Comparison of ENCODE assay signal across 1 cellular context in the genomic region with DNA sequence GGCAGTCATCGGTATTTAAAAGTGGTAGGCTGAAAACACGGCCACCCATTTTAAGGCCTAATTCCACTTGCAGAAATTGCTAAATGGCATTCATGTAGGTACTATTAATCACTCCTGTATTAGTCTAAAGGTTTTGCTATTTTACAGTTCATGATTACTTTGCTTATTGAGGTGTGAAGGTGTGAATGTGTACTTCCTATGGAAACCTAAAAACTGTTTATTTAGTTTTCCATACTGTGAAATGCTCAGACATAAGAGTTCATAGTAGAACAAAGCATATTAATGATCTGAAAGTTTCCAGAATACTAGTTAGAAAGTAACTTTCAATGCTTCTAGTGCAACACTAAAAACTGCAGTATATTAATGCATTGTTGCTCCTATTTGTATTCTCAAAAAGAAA.
TF ChIP-seq lines count a peak whose summit lies in the region.

No MANE protein-coding gene starts in this region.

TF ChIP-seq in GM12878, 131 proteins besides CTCF, POLR2A, EP300 and RAD21 (continued from another document):
- TF ChIP-seq, protein P1, sequence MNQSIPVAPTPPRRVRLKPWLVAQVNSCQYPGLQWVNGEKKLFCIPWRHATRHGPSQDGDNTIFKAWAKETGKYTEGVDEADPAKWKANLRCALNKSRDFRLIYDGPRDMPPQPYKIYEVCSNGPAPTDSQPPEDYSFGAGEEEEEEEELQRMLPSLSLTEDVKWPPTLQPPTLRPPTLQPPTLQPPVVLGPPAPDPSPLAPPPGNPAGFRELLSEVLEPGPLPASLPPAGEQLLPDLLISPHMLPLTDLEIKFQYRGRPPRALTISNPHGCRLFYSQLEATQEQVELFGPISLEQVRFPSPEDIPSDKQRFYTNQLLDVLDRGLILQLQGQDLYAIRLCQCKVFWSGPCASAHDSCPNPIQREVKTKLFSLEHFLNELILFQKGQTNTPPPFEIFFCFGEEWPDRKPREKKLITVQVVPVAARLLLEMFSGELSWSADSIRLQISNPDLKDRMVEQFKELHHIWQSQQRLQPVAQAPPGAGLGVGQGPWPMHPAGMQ (IDR thresholded peaks at IDR 0.05; ENCODE audit: borderline replicate concordance) = no peak
- TF ChIP-seq, protein P2, sequence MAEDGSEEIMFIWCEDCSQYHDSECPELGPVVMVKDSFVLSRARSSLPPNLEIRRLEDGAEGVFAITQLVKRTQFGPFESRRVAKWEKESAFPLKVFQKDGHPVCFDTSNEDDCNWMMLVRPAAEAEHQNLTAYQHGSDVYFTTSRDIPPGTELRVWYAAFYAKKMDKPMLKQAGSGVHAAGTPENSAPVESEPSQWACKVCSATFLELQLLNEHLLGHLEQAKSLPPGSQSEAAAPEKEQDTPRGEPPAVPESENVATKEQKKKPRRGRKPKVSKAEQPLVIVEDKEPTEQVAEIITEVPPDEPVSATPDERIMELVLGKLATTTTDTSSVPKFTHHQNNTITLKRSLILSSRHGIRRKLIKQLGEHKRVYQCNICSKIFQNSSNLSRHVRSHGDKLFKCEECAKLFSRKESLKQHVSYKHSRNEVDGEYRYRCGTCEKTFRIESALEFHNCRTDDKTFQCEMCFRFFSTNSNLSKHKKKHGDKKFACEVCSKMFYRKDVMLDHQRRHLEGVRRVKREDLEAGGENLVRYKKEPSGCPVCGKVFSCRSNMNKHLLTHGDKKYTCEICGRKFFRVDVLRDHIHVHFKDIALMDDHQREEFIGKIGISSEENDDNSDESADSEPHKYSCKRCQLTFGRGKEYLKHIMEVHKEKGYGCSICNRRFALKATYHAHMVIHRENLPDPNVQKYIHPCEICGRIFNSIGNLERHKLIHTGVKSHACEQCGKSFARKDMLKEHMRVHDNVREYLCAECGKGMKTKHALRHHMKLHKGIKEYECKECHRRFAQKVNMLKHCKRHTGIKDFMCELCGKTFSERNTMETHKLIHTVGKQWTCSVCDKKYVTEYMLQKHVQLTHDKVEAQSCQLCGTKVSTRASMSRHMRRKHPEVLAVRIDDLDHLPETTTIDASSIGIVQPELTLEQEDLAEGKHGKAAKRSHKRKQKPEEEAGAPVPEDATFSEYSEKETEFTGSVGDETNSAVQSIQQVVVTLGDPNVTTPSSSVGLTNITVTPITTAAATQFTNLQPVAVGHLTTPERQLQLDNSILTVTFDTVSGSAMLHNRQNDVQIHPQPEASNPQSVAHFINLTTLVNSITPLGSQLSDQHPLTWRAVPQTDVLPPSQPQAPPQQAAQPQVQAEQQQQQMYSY (CRISPR knock-in tag; IDR thresholded peaks at IDR 0.05) = no peak
- TF ChIP-seq CBX5 (IDR thresholded peaks at IDR 0.05; ENCODE audit: low read depth) = no peak
TF ChIP-seq in GM12878: peak in this region for 0.
